Comparison of ENCODE assay signal across 2 cellular contexts in the genomic region with DNA sequence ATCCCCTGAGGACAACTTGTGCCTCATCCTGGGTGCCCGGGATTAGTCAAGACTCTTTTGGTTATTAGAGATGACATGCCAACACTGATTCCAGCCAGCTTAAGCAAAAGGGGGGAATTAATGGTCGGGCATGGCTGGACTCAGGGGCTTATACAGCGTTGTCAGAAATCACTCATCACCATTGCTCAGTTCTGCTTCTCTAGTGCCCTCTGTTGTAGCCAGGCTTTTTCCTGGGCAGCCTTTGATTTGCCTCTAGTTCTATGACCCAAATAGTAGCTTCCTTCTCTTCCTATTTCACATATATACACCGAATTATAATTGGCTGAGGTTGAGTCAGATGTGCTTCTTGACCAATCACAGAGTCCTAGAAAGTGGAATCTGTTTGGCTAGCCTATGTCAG.
TF ChIP-seq lines count a peak whose summit lies in the region.

No MANE protein-coding gene starts in this region.

TF ChIP-seq in HCT116, 20 proteins besides CTCF, POLR2A, EP300 and RAD21:
- TF ChIP-seq, protein P1, sequence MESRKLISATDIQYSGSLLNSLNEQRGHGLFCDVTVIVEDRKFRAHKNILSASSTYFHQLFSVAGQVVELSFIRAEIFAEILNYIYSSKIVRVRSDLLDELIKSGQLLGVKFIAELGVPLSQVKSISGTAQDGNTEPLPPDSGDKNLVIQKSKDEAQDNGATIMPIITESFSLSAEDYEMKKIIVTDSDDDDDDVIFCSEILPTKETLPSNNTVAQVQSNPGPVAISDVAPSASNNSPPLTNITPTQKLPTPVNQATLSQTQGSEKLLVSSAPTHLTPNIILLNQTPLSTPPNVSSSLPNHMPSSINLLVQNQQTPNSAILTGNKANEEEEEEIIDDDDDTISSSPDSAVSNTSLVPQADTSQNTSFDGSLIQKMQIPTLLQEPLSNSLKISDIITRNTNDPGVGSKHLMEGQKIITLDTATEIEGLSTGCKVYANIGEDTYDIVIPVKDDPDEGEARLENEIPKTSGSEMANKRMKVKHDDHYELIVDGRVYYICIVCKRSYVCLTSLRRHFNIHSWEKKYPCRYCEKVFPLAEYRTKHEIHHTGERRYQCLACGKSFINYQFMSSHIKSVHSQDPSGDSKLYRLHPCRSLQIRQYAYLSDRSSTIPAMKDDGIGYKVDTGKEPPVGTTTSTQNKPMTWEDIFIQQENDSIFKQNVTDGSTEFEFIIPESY (IDR thresholded peaks at IDR 0.05; ENCODE audit: extremely low read depth, insufficient replicate concordance, low read length): no peak
- no peak for TF ChIP-seq CEBPB (IDR thresholded peaks at IDR 0.05; ENCODE audit: low read depth)
- TF ChIP-seq SP1 (IDR thresholded peaks at IDR 0.05; ENCODE audit: low read depth): no peak
- TF ChIP-seq, protein P2, sequence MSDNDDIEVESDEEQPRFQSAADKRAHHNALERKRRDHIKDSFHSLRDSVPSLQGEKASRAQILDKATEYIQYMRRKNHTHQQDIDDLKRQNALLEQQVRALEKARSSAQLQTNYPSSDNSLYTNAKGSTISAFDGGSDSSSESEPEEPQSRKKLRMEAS (IDR thresholded peaks at IDR 0.05): no peak
- TF ChIP-seq JUND (IDR thresholded peaks at IDR 0.05): no peak
- TF ChIP-seq TCF7L2 (IDR thresholded peaks at IDR 0.05; ENCODE audit: borderline replicate concordance, extremely low read depth, insufficient read depth, insufficient read length): no peak
- TF ChIP-seq FOSL1 (IDR thresholded peaks at IDR 0.05; ENCODE audit: low read depth): no peak
- TF ChIP-seq ELF1 (IDR thresholded peaks at IDR 0.05; ENCODE audit: borderline replicate concordance, low read depth): no peak
- no peak for TF ChIP-seq ZNF274 (IDR thresholded peaks at IDR 0.05; ENCODE audit: low read depth, low read length)
- no peak for TF ChIP-seq CBX3 (IDR thresholded peaks at IDR 0.05; ENCODE audit: low read depth)
- TF ChIP-seq SIN3A (IDR thresholded peaks at IDR 0.05; ENCODE audit: low read depth): no peak

TF ChIP-seq in SK-N-SH, 30 proteins besides CTCF, POLR2A, EP300 and RAD21:
- TF ChIP-seq POLR2AphosphoS5 (IDR thresholded peaks at IDR 0.05; ENCODE audit: low read depth, low read length): no peak
- TF ChIP-seq TEAD4 (IDR thresholded peaks at IDR 0.05; ENCODE audit: borderline replicate concordance, insufficient read depth): no peak
- no peak for TF ChIP-seq RCOR1 (IDR thresholded peaks at IDR 0.05; ENCODE audit: low read length)
- TF ChIP-seq EZH2phosphoT487 (IDR thresholded peaks at IDR 0.05; ENCODE audit: borderline replicate concordance, low read depth): no peak
